Comparison of ENCODE assay signal across 8 cellular contexts in genomic region chr6:138815797-138816528, GRCh38.
DNase-seq lines count a peak whose midpoint lies in the region; ATAC-seq and TF ChIP-seq lines count a peak whose summit lies in the region.

No MANE protein-coding gene starts in this region.

- no peaks in the 10 kb centered on the region for H3K79me2 ChIP-seq in DOHH2 (ENCODE audit: control insufficient read depth, low read length)

- no peaks in the 10 kb centered on the region for H4K20me1 ChIP-seq in DOHH2 (ENCODE audit: control insufficient read depth, insufficient read depth, low read depth, low read length)

- DNase-seq in GM20000 (ENCODE audit: low spot score): peak; percentile 56
- peak; percentile 89 for DNase-seq in NCI-H748 treated with DMSO at 0.1 percent for 48 hours (lab: John Stamatoyannopoulos, UW)
- peak; percentile 78 for DNase-seq in astrocyte of the hippocampus (ENCODE audit: low read depth, low spot score)
- peak; percentile 54 for DNase-seq in iPS-NIHi7 (ENCODE audit: extremely low spot score)
- peak; percentile 48 for DNase-seq in stromal cell of bone marrow (ENCODE audit: low read depth)
- DNase-seq in effector CD8-positive, alpha-beta T cell (lab: John Stamatoyannopoulos, UW): no peak

- no peak overlapping the region for H3K4me3 ChIP-seq in DOHH2 (ENCODE audit: low read length)

- no peaks in the 10 kb centered on the region for H3K9me3 ChIP-seq in DOHH2 (ENCODE audit: control insufficient read depth, insufficient read depth, low read length)

- no peak overlapping the region for H3K4me2 ChIP-seq in DOHH2 (ENCODE audit: low read length)

- no peak overlapping the region for H3K27ac ChIP-seq in DOHH2 (ENCODE audit: low read depth, low read length)

- peak; percentile 60 for ATAC-seq in HG03565 (IDR thresholded peaks at IDR 0.05; ENCODE audit: unreplicated experiment)

- peaks cover 33% of the 10 kb centered on the region for H3K4me1 ChIP-seq in DOHH2 (ENCODE audit: control insufficient read depth, low read length)

- no peaks in the 10 kb centered on the region for H3K9me2 ChIP-seq in DOHH2 (replicated peaks; ENCODE audit: control insufficient read depth, low read length)

- TF ChIP-seq CTCF in DOHH2 (IDR thresholded peaks at IDR 0.05; ENCODE audit: low read depth, low read length, poor library complexity, severe bottlenecking): peak; percentile 67
- TF ChIP-seq CTCF in GM20000 (IDR thresholded peaks at IDR 0.05; ENCODE audit: extremely low read depth, missing control alignments): peak; percentile 57

- H3F3A ChIP-seq in DOHH2 (ENCODE audit: control insufficient read depth, insufficient read depth): no peaks in the 10 kb centered on the region

- H3K27me3 ChIP-seq in DOHH2 (ENCODE audit: control insufficient read depth, low read length): 0 out of 2 replicates have a peak, but pooled peaks cover 3% of the 10 kb centered on the region

- no peaks in the 10 kb centered on the region for H3K36me3 ChIP-seq in DOHH2 (ENCODE audit: control insufficient read depth, low read length)
